Comparison of ENCODE assay signal across 14 cellular contexts in genomic region chr2:43027103-43027482, GRCh38.
DNase-seq lines count a peak whose midpoint lies in the region; ATAC-seq and TF ChIP-seq lines count a peak whose summit lies in the region.
"Had no signal": no experiment of that assay in that cellular context is flagged by ENCODE, and none has a peak within 500 bp of the region (broad histone marks: within the 10 kb centered on the region; RNA-seq: fewer than 3 reads in every experiment).

No MANE protein-coding gene starts in this region.

- no peak overlapping the region for H3K4me3 Mint-ChIP-seq in CD4-positive, alpha-beta T cell
- H3K4me3 Mint-ChIP-seq: activated CD8-positive, alpha-beta memory T cell treated with anti-CD3 and anti-CD28 coated beads, Interleukin-2, amount 10 ng/mL, durations not matched to agents 7 days and 5 days had no signal

- H3K27me3 Mint-ChIP-seq in CD4-positive, alpha-beta T cell: no peaks in the 10 kb centered on the region

- H3K27ac ChIP-seq in CD4-positive, alpha-beta T cell (ENCODE audit: low read depth, low read length): no peak overlapping the region

- peaks cover 2% of the 10 kb centered on the region for H3K9me3 Mint-ChIP-seq in CD4-positive, alpha-beta T cell

- peaks cover 37% of the 10 kb centered on the region for H3K4me1 Mint-ChIP-seq in CD4-positive, alpha-beta T cell (ENCODE audit: low read depth)

- H3K27me3 ChIP-seq in CD4-positive, alpha-beta T cell (ENCODE audit: control insufficient read depth, insufficient read depth, low read length): no peaks in the 10 kb centered on the region

- CTCF ChIA-PET in CD4-positive, alpha-beta T cell (lab: Charles Lee): no interaction called here

- H3K27ac Mint-ChIP-seq in CD4-positive, alpha-beta T cell: no peak overlapping the region
- H3K27ac Mint-ChIP-seq: activated CD8-positive, alpha-beta memory T cell treated with anti-CD3 and anti-CD28 coated beads, Interleukin-2, amount 10 ng/mL, durations not matched to agents 7 days and 5 days had no signal

- DNase-seq in A172 (ENCODE audit: low spot score): peak; percentile 23
- peak; percentile 14 for DNase-seq in NCI-H69 (lab: John Stamatoyannopoulos, UW)
- DNase-seq in left ventricle myocardium superior: peak; percentile 44
- peak; percentile 83 for DNase-seq in posterior vena cava (ENCODE audit: low spot score)
- DNase-seq in CD4-positive, alpha-beta T cell: no peak
- DNase-seq: activated CD8-positive, alpha-beta memory T cell treated with anti-CD3 and anti-CD28 coated beads, Interleukin-2, amount 10 ng/mL, durations not matched to agents 7 days and 5 days; KBM-7; NCI-H146; PC-3; T-helper 1 cell had no signal

- POLR2A ChIA-PET in CD4-positive, alpha-beta T cell (lab: Charles Lee): no interaction called here

- intact Hi-C loops in left ventricle myocardium superior (cut with micrococcal nuclease) (loop anchor here (10.0 kb wide), 2 partner anchors 198 to 458 kb away; partner anchors contain the start of gene ZFP36L2), posterior vena cava (cut with DNase I) (loop anchor here (10.0 kb wide), 2 partner anchors 198 to 458 kb away; partner anchors contain the start of gene ZFP36L2 (in 1 of the 2))
- intact Hi-C loops in CD4-positive, alpha-beta T cell (cut with DNase I, micrococcal nuclease): loop anchor here in 1 of 2 experiments (5.0 kb wide), 2 partner anchors 100 to 460 kb away; no protein-coding TSS in a partner anchor

- ATAC-seq in left ventricle myocardium superior (peak; percentile 23), HG02678 (IDR thresholded peaks at IDR 0.05; ENCODE audit: unreplicated experiment) (no peak), GM18873 (IDR thresholded peaks at IDR 0.05; ENCODE audit: low FRiP score, unreplicated experiment) (no peak), HG03025 (IDR thresholded peaks at IDR 0.05; ENCODE audit: low FRiP score, unreplicated experiment) (no peak)
- ATAC-seq in CD4-positive, alpha-beta T cell (ENCODE audit: poor library complexity): no peak
- ATAC-seq: activated CD8-positive, alpha-beta memory T cell treated with anti-CD3 and anti-CD28 coated beads, Interleukin-2, amount 10 ng/mL, durations not matched to agents 7 days and 5 days; HCT116; PC-3 had no signal

- no peak for TF ChIP-seq CTCF in CD4-positive, alpha-beta T cell (IDR thresholded peaks at IDR 0.05)

- no peaks in the 10 kb centered on the region for H3K9me3 ChIP-seq in CD4-positive, alpha-beta T cell (ENCODE audit: control insufficient read depth, low read length)

- H3K36me3 Mint-ChIP-seq in CD4-positive, alpha-beta T cell (ENCODE audit: low read depth): no peaks in the 10 kb centered on the region
- H3K36me3 Mint-ChIP-seq: activated CD8-positive, alpha-beta memory T cell treated with anti-CD3 and anti-CD28 coated beads, Interleukin-2, amount 10 ng/mL, durations not matched to agents 7 days and 5 days had no signal

Comparison
In these comparisons a context has a peak if more than half of its experiments do, and no peak if none do; other contexts are left out.
1. DNase-seq: peak in A172 (single experiment), NCI-H69 (single experiment), left ventricle myocardium superior (single experiment) and posterior vena cava (single experiment); none in CD4-positive, alpha-beta T cell (0 of 10).